Comparison of ENCODE assay signal across 14 cellular contexts in the genomic region with DNA sequence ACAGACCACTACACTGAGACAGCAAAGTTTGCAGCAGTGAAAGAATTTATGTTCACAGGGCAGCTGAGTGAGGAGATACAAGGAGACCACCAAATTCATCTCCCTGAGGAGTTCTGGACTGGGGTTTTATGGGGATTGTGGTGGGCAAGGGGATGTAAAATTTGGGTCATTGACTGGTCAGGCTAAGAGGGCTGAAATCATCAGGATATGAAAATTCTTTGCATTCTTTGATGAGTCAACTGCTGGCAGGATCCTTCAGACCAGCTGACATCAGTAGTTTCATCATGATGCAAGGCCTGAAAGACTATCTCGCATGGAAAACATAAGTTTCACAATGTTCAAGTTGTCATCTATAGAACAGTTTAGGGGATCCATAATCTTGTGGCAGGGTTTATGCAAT.
DNase-seq lines count a peak whose midpoint lies in the region; ATAC-seq and TF ChIP-seq lines count a peak whose summit lies in the region.
"Had no signal": no experiment of that assay in that cellular context is flagged by ENCODE, and none has a peak within 500 bp of the region (broad histone marks: within the 10 kb centered on the region; RNA-seq: fewer than 3 reads in every experiment).

No MANE protein-coding gene starts in this region.

- no peak overlapping the region for H3K9ac ChIP-seq in mesendoderm (ENCODE audit: low read length)

- H3K36me3 ChIP-seq in Panc1 (ENCODE audit: control insufficient read depth, insufficient read depth, low read length): no peaks in the 10 kb centered on the region
- no peaks in the 10 kb centered on the region for H3K36me3 ChIP-seq in mesendoderm (ENCODE audit: control insufficient read depth, insufficient read depth, low read length)
- no peaks in the 10 kb centered on the region for H3K36me3 ChIP-seq in left ventricle myocardium inferior
- H3K36me3 ChIP-seq: adrenal gland had no signal

- WGBS in mesendoderm (ENCODE audit: extremely low coverage, insufficient coverage, low lambda C conversion rate): no CpG with 5 or more reads among the region's 1 CpG

- H3K9me3 ChIP-seq in Panc1 (ENCODE audit: control insufficient read depth, insufficient read depth, low read depth, low read length): no peaks in the 10 kb centered on the region
- no peaks in the 10 kb centered on the region for H3K9me3 ChIP-seq in left ventricle myocardium inferior (replicated peaks)

- no peak overlapping the region for H2BK120ac ChIP-seq in mesendoderm (ENCODE audit: low read depth, low read length)

- in situ Hi-C loops in Panc1 (cut with HindIII; ENCODE audit: low pct_unique_long_range_greater_than_20kb, low sequenced_read_pairs): no loop called here

- BruUV-seq in Panc1 (replicated peaks; lab: Mats Ljungman, UMichigan): no TSS peak

- TF ChIP-seq CTCF in Panc1 (IDR thresholded peaks at IDR 0.05) (no peak), epithelial cell of esophagus (IDR thresholded peaks at IDR 0.05; ENCODE audit: insufficient read depth, low read depth, low read length, missing control alignments) (no peak), left ventricle myocardium inferior (IDR thresholded peaks at IDR 0.05; ENCODE audit: borderline replicate concordance) (no peak)

- CTCF ChIA-PET in Panc1 (lab: Charles Lee): no interaction called here

- H3K4me3 ChIP-seq in Panc1 (ENCODE audit: low read depth in 2 of 2, low read length in 2 of 2) (no peak overlapping the region), epithelial cell of esophagus (ENCODE audit: low read length) (no peak overlapping the region), mesendoderm (ENCODE audit: low read length) (no peak overlapping the region), left ventricle myocardium inferior (no peak overlapping the region)
- H3K4me3 ChIP-seq: adrenal gland had no signal

- intact Hi-C loops in Panc1 (cut with micrococcal nuclease; ENCODE audit: unreplicated experiment) (no loop called here), left ventricle myocardium inferior (cut with micrococcal nuclease) (no loop called here), head of caudate nucleus (cut with DNase I) (no loop called here)

- no peak overlapping the region for H2AK5ac ChIP-seq in mesendoderm (ENCODE audit: low read length)

- no peak overlapping the region for H3K56ac ChIP-seq in mesendoderm (ENCODE audit: low read length)

- H3K4me1 ChIP-seq in Panc1 (ENCODE audit: control insufficient read depth, insufficient read depth, low read length): no peaks in the 10 kb centered on the region
- H3K4me1 ChIP-seq in mesendoderm (ENCODE audit: control insufficient read depth, low read depth, low read length): no peaks in the 10 kb centered on the region
- no peaks in the 10 kb centered on the region for H3K4me1 ChIP-seq in left ventricle myocardium inferior
- H3K4me1 ChIP-seq: adrenal gland had no signal

- ATAC-seq in Panc1 (no peak), HG03196 (IDR thresholded peaks at IDR 0.05; ENCODE audit: unreplicated experiment) (no peak)

- no peak overlapping the region for H3K4me2 ChIP-seq in mesendoderm (ENCODE audit: low read length)

- no peak overlapping the region for H3K4ac ChIP-seq in mesendoderm (ENCODE audit: low read depth, low read length)

- no peak overlapping the region for H3K27ac ChIP-seq in Panc1 (ENCODE audit: low read length)
- no peak overlapping the region for H3K27ac ChIP-seq in mesendoderm (ENCODE audit: low read depth, low read length)
- no peak overlapping the region for H3K27ac ChIP-seq in left ventricle myocardium inferior (replicated peaks)
- H3K27ac ChIP-seq: adrenal gland had no signal

- H2BK15ac ChIP-seq in mesendoderm (replicated peaks; ENCODE audit: low read depth): no peak overlapping the region

- no peaks in the 10 kb centered on the region for H3K79me1 ChIP-seq in mesendoderm (ENCODE audit: low read length)

- no peak overlapping the region for H4K5ac ChIP-seq in mesendoderm (ENCODE audit: low read length)

- peak; percentile 12 for DNase-seq in HK-2 (ENCODE audit: unreplicated experiment)
- peak; percentile 10 for DNase-seq in Panc1 (ENCODE audit: low read depth, low spot score)
- peak; percentile 79 for DNase-seq in epithelial cell of esophagus (ENCODE audit: low read depth)
- DNase-seq in mesendoderm: peak; percentile 60
- DNase-seq in retina: no peak
- DNase-seq in left ventricle myocardium inferior: no peak
- no peak for DNase-seq in head of caudate nucleus
- DNase-seq: activated CD4-positive, alpha-beta T cell treated with anti-CD3 and anti-CD28 coated beads, Interleukin-2, amount 10 ng/mL, durations not matched to agents 7 days and 5 days; activated T-cell treated with anti-CD3 and anti-CD28 coated beads, Interleukin-2, amount 50 U/mL, for 24 hours; adrenal gland; NCI-H146; NCI-H510A treated with DMSO at 0.1 percent for 48 hours; posterior cingulate gyrus had no signal

- H3K79me2 ChIP-seq in mesendoderm (ENCODE audit: control insufficient read depth, insufficient read depth, low read length): no peaks in the 10 kb centered on the region

- no peak overlapping the region for H2BK5ac ChIP-seq in mesendoderm (ENCODE audit: low read length)

- H4K8ac ChIP-seq in mesendoderm (ENCODE audit: low read depth, low read length): no peak overlapping the region

- no peak overlapping the region for H3K18ac ChIP-seq in mesendoderm (ENCODE audit: low read length)

- H3K27me3 ChIP-seq in Panc1 (ENCODE audit: control insufficient read depth, insufficient read depth, low read length): no peaks in the 10 kb centered on the region
- H3K27me3 ChIP-seq in mesendoderm (ENCODE audit: insufficient read depth, low read length, poor library complexity): no peaks in the 10 kb centered on the region
- H3K27me3 ChIP-seq in left ventricle myocardium inferior (ENCODE audit: low read depth): no peaks in the 10 kb centered on the region
- H3K27me3 ChIP-seq: adrenal gland had no signal

- no peak overlapping the region for H3K23ac ChIP-seq in mesendoderm (ENCODE audit: low read length)

- POLR2A ChIA-PET in Panc1 (lab: Charles Lee): no interaction called here

Comparison
In these comparisons a context has a peak if more than half of its experiments do, and no peak if none do; other contexts are left out.
1. DNase-seq: peak in HK-2 (single experiment), Panc1 (single experiment), epithelial cell of esophagus (single experiment) and mesendoderm (single experiment); none in retina (single experiment), left ventricle myocardium inferior (single experiment) and head of caudate nucleus (0 of 42).